ENCODE assay signal across 25 cellular contexts in the genomic region with DNA sequence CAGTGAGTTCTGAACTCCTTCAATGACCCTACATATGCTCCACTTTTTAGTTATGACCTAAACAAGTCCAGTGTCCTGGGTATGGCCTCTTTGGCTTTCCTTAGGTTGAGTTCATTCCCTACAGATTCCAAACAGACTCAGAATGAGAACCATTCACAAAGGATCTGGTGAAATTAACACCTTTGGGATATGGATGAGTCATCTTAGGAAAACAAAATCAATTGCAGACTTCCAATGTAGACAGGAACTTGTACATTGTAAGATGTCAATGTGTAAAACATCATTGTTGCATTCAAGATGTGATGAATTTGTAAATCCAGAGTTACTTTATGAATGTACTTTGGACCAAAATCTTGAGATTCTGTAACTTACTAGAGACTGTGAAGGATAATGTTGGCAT. TPM values are rescaled to one million over a fixed set of nuclear protein-coding genes. Genes with fewer than 3 reads are reported as not detected.
A peak's percentile ranks its signal among the peaks of the same experiment; 100 is the strongest.
DNase-seq lines count a peak whose midpoint lies in the region; ATAC-seq and TF ChIP-seq lines count a peak whose summit lies in the region.
"Had no signal": no experiment of that assay in that cellular context is flagged by ENCODE, and none has a peak within 500 bp of the region (broad histone marks: within the 10 kb centered on the region; RNA-seq: fewer than 3 reads in every experiment).

No MANE protein-coding gene starts in this region.

- no peak for TF ChIP-seq CTCF in MCF 10A (IDR thresholded peaks at IDR 0.05; ENCODE audit: unreplicated experiment)
- TF ChIP-seq CTCF in breast epithelium (IDR thresholded peaks at IDR 0.05), result no peak
- TF ChIP-seq CTCF in RWPE1 (conservative IDR thresholded peaks at IDR 0.05; ENCODE audit: low read depth), result no peak
- no peak for TF ChIP-seq CTCF in epithelial cell of esophagus (IDR thresholded peaks at IDR 0.05; ENCODE audit: insufficient read depth, low read depth, low read length, missing control alignments)
- TF ChIP-seq CTCF in gastrocnemius medialis (IDR thresholded peaks at IDR 0.05 in 4 of 5, conservative IDR thresholded peaks at IDR 0.05 in 1 of 5), result no peak

- no peaks in the 10 kb centered on the region for H3K27me3 Mint-ChIP-seq in MCF 10A (ENCODE audit: insufficient read depth, unreplicated experiment)

- H3K4me3 Mint-ChIP-seq in MCF 10A (ENCODE audit: unreplicated experiment), result no peak overlapping the region
- H3K4me3 Mint-ChIP-seq: CD4-positive, alpha-beta memory T cell; GM23338; HFFc6 had no signal

- no TSS peak for BruUV-seq in MCF 10A (replicated peaks; lab: Mats Ljungman, UMichigan)

- H3K27ac Mint-ChIP-seq in MCF 10A (ENCODE audit: low read depth, unreplicated experiment), result no peak overlapping the region
- H3K27ac Mint-ChIP-seq: CD4-positive, alpha-beta memory T cell; GM23338; HFFc6 had no signal

- no peak overlapping the region for H3K27ac ChIP-seq in breast epithelium
- no peak overlapping the region for H3K27ac ChIP-seq in RWPE1
- H3K27ac ChIP-seq in gastrocnemius medialis, result peak overlapping the region; percentile 52 to 83 (median 80)
- H3K27ac ChIP-seq: SJCRH30 had no signal

- DNase-seq in MCF 10A (ENCODE audit: unreplicated experiment) (peak; percentile 16), breast epithelium (ENCODE audit: low spot score in 2 of 2) (no peak), RWPE1 (ENCODE audit: low spot score) (peak; percentile 11), epithelial cell of esophagus (ENCODE audit: low read depth) (peak; percentile 30), gastrocnemius medialis (no peak), anterior cingulate cortex (lab: John Stamatoyannopoulos, UW) (no peak)
- DNase-seq: C1 segment of cervical spinal cord; CD4-positive, alpha-beta memory T cell; DMS 273 treated with DMSO at 0.1 percent for 48 hours; DND-41; HFFc6; KG1; MM.1S; NCI-H1436; NCI-H1930; NCI-H2107; NCI-H524; NCI-H774; PC-3; SJCRH30 had no signal

- in situ Hi-C loops in gastrocnemius medialis (cut with MboI; ENCODE audit: low sequenced_read_pairs in 4 of 4), result no loop called here

- H3K27me3 ChIP-seq in breast epithelium (no peaks in the 10 kb centered on the region), gastrocnemius medialis (no peaks in the 10 kb centered on the region)
- H3K27me3 ChIP-seq: SJCRH30 had no signal

- peaks cover 17% of the 10 kb centered on the region for H3K9me3 Mint-ChIP-seq in MCF 10A (ENCODE audit: unreplicated experiment)

- peaks cover 9% of the 10 kb centered on the region for H3K4me1 Mint-ChIP-seq in MCF 10A (ENCODE audit: insufficient read depth, unreplicated experiment)
- H3K4me1 Mint-ChIP-seq: CD4-positive, alpha-beta memory T cell; GM23338 had no signal

- CTCF ChIA-PET in MCF 10A (lab: Yijun Ruan, JAX) (interaction anchor here (0.6 to 1.4 kb wide), 3 partner anchors 68 to 154 kb away, joined by 3 to 4 read pairs (median 4); no protein-coding TSS in a partner anchor), RWPE1 (lab: Yijun Ruan, JAX) (no interaction called here)

- POLR2A ChIA-PET in MCF 10A (lab: Yijun Ruan, JAX) (no interaction called here), RWPE1 (lab: Yijun Ruan, JAX; ENCODE audit: low non-redundant PET) (no interaction called here)

- H3K4me1 ChIP-seq in breast epithelium (no peaks in the 10 kb centered on the region), gastrocnemius medialis (peaks cover 9 to 14% of the 10 kb centered on the region in 2 donors)
- H3K4me1 ChIP-seq: HAP-1, SJCRH30 had no signal

- ATAC-seq in gastrocnemius medialis, result peak in 1 of 2 donors; percentile 13
- ATAC-seq in GM19328 (IDR thresholded peaks at IDR 0.05; ENCODE audit: unreplicated experiment), result no peak
- no peak for ATAC-seq in HG02981 (IDR thresholded peaks at IDR 0.05; ENCODE audit: unreplicated experiment)
- ATAC-seq: GM23338, PC-3, SK-N-SH treated with all-trans-retinoic acid at 6 μM for 48 hours had no signal

- H3K9me3 ChIP-seq in breast epithelium (no peaks in the 10 kb centered on the region), gastrocnemius medialis (no peaks in the 10 kb centered on the region)
- H3K9me3 ChIP-seq: HAP-1, SJCRH30 had no signal

- intact Hi-C loops in MCF 10A (cut with micrococcal nuclease), result no loop called here
- intact Hi-C loops in breast epithelium (cut with DNase I; ENCODE audit: low total_unique reads), result no loop called here
- intact Hi-C loops in gastrocnemius medialis (cut with DNase I; ENCODE audit: low total_unique reads), result loop anchor here (1.0 kb wide), 1 partner anchor 25 kb away; no protein-coding TSS in a partner anchor

- no peak overlapping the region for H3K4me3 ChIP-seq in breast epithelium
- no peak overlapping the region for H3K4me3 ChIP-seq in epithelial cell of esophagus (ENCODE audit: low read length)
- H3K4me3 ChIP-seq in gastrocnemius medialis, result no peak overlapping the region
- H3K4me3 ChIP-seq: GM23338, HAP-1, SJCRH30 had no signal

- H3K36me3 ChIP-seq in breast epithelium (no peaks in the 10 kb centered on the region), gastrocnemius medialis (no peaks in the 10 kb centered on the region)
- H3K36me3 ChIP-seq: HAP-1, SJCRH30 had no signal

- no peak for TF ChIP-seq POLR2A in breast epithelium (IDR thresholded peaks at IDR 0.05)
- no peak for TF ChIP-seq POLR2A in gastrocnemius medialis (IDR thresholded peaks at IDR 0.05)

- H3K36me3 Mint-ChIP-seq in MCF 10A (ENCODE audit: insufficient read depth, unreplicated experiment), result no peaks in the 10 kb centered on the region

RNA-seq across cellular contexts. Expression of gene HECTD2, which starts 43.5 kb away (rescaled TPM):
- total RNA-seq in MCF 10A (2022) (5.9 and 8.2 TPM in 2 replicates), breast epithelium (10 to 100 TPM; 14.2 to 30.7 (median 19.0) TPM), gastrocnemius medialis (1 to 10 TPM; 1.9 to 7.9 (median 3.9) TPM)

Comparison
In these comparisons a context has a peak if more than half of its experiments do, and no peak if none do; other contexts are left out.
1. DNase-seq: peak in MCF 10A (single experiment), RWPE1 (single experiment) and epithelial cell of esophagus (single experiment); none in breast epithelium (0 of 2), gastrocnemius medialis (0 of 2) and anterior cingulate cortex (0 of 58).
2. H3K27ac ChIP-seq: peak in gastrocnemius medialis (4 of 4); none in breast epithelium (0 of 2) and RWPE1 (single experiment).